ENCODE assay signal across 25 cellular contexts in the genomic region with DNA sequence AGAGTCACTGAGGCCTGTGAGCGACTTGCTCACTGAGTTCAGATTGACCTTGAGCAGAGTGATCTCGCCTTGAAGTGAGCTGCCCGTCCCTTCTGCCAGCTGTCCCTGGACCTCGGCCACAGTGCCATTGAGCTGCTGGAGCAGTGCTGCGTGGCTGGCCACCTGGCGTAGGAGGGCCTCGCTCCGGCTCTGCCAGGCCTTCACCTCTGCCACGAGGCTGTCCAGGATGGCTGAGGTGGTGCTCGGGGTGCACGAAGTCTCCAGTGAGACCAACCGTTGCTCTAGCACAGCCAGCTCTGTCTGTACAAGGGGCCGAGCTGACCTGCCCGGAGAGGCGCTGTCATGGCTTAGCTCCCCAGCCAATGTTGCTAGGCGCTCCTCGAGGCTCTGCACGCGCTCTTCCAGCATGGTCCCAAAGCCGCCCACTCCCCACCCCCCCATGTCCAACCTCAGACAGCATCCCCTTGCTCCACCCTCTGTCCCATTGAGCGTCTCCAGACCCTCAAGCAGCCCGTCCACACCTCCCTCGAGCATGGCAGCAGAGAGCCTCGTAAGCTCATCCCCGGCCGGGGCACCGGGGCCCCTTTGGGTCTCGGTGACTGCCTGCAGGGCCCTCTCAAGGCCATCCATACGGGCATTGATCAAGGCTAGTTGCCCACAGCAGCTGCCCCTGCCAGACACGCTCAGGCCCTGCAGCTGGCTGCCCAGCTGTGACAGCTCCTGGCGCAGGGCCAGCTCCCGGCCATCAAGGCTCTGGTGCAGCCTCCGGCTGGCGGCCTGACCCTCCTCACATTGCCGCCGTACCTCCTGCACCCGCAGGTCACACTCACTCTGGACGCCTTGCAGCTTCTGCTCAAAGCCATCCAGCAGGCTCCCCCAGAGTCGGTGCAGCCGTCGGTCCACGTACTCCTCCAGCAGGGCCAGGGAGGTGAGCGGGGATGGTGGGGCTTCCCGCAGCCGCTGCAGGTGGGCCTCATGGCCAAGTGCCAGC. TPM values are rescaled to one million over a fixed set of nuclear protein-coding genes. Genes with fewer than 3 reads are reported as not detected.
A peak's percentile ranks its signal among the peaks of the same experiment; 100 is the strongest.
DNase-seq lines count a peak whose midpoint lies in the region; ATAC-seq and TF ChIP-seq lines count a peak whose summit lies in the region.
"Had no signal": no experiment of that assay in that cellular context is flagged by ENCODE, and none has a peak within 500 bp of the region (broad histone marks: within the 10 kb centered on the region; RNA-seq: fewer than 3 reads in every experiment).

No MANE protein-coding gene starts in this region.

- DNase-seq in SK-N-SH (peak; percentile 85), RWPE2 (ENCODE audit: low spot score) (peak; percentile 87), left ventricle myocardium superior (peak; percentile 70), spleen (peak; percentile 64), NCI-H2227 (lab: John Stamatoyannopoulos, UW; ENCODE audit: unreplicated experiment) (no peak), HEK293T (ENCODE audit: extremely low spot score) (no peak)
- DNase-seq: activated B cell treated with CpG ODN at 0.5 μM for 24 hours; activated CD8-positive, alpha-beta T cell treated with anti-CD3 and anti-CD28 coated beads for 36 hours; activated T-cell treated with anti-CD3 and anti-CD28 coated beads, Interleukin-2, amount 50 U/mL, for 1 hour; amniotic stem cell; DMS153; mesendoderm; naive thymus-derived CD8-positive, alpha-beta T cell; ovary; PC-3; stimulated activated CD4-positive, alpha-beta T cell treated with anti-CD3 and anti-CD28 coated beads, Interleukin-1b, Interleukin-23, amount 100 ng/mL, for 48 hours; stimulated activated naive B cell treated with anti-CD40 and anti-IgM and Interleukin-4, amounts not matched to agents 10 μg/mL and 1 μg/mL and 100 μg/mL, for 72 hours; T-helper 9 cell; testis had no signal

- no peaks in the 10 kb centered on the region for H3K79me2 ChIP-seq in SK-N-SH (ENCODE audit: insufficient read depth)

- intact Hi-C loops in left ventricle myocardium superior (cut with micrococcal nuclease) (no loop called here), spleen (cut with DNase I; ENCODE audit: low total_unique reads) (no loop called here)

- H3K4me1 ChIP-seq in SK-N-SH (ENCODE audit: control insufficient read depth in 1 of 2, insufficient read depth in 2 of 2, low read depth in 1 of 2, low read length in 1 of 2), result peaks cover 0 to 13% of the 10 kb centered on the region in 2 experiments; a peak in 1 of 4 replicates
- H3K4me1 ChIP-seq in RWPE2 (ENCODE audit: insufficient read depth, poor library complexity, severe bottlenecking), result no peaks in the 10 kb centered on the region
- H3K4me1 ChIP-seq in spleen, result peaks cover 0 to 14% (median 7%) of the 10 kb centered on the region in 6 donors

- POLR2A ChIA-PET in SK-N-SH (lab: Yijun Ruan, JAX) (no interaction called here), HEK293T (lab: Yijun Ruan, JAX) (no interaction called here)

- no peak overlapping the region for H3K9ac ChIP-seq in SK-N-SH

- no peak for TF ChIP-seq RAD21 in SK-N-SH (IDR thresholded peaks at IDR 0.05; ENCODE audit: low read length)

- H3K9me2 ChIP-seq in SK-N-SH, result no peaks in the 10 kb centered on the region

- TF ChIP-seq CTCF in SK-N-SH (IDR thresholded peaks at IDR 0.05), result no peak
- no peak for TF ChIP-seq CTCF in RWPE2 (IDR thresholded peaks at IDR 0.05; ENCODE audit: poor library complexity, severe bottlenecking)
- TF ChIP-seq CTCF in spleen (IDR thresholded peaks at IDR 0.05 in 8 of 11, conservative IDR thresholded peaks at IDR 0.05 in 3 of 11), result no peak

- WGBS in SK-N-SH (ENCODE audit: low lambda C conversion rate), result 77% methylated on average over 26 of the region's 45 CpGs
- WGBS in spleen, 5 donors, result 79 to 85% (median 81%) methylated on average over 36 to 45 of the region's 45 CpGs

- H4K20me1 ChIP-seq in SK-N-SH (ENCODE audit: insufficient read depth), result no peaks in the 10 kb centered on the region

- H2AFZ ChIP-seq in SK-N-SH (ENCODE audit: low read depth), result no peak overlapping the region

- no peak overlapping the region for H3K4me2 ChIP-seq in SK-N-SH

- peaks cover 20% of the 10 kb centered on the region for H3K27me3 ChIP-seq in SK-N-SH (ENCODE audit: insufficient read depth)
- peaks cover 25% of the 10 kb centered on the region for H3K27me3 ChIP-seq in RWPE2 (ENCODE audit: insufficient read depth, poor library complexity, severe bottlenecking)
- H3K27me3 ChIP-seq in spleen (replicated peaks in 1 of 7), result peaks cover 0 to 37% (median 22%) of the 10 kb centered on the region in 7 donors
- H3K27me3 ChIP-seq: ovary, testis had no signal

- no peaks in the 10 kb centered on the region for H3K36me3 ChIP-seq in SK-N-SH (replicated peaks in 1 of 2; ENCODE audit: control insufficient read depth in 1 of 2, insufficient read depth in 2 of 2, low read length in 1 of 2)
- peaks cover 10% of the 10 kb centered on the region for H3K36me3 ChIP-seq in RWPE2 (ENCODE audit: low read depth)
- peaks cover 0 to 11% (median 0%) of the 10 kb centered on the region in 6 donors for H3K36me3 ChIP-seq in spleen
- H3K36me3 ChIP-seq: cardiac muscle cell, ovary had no signal

- H3F3A ChIP-seq in SK-N-SH (replicated peaks; ENCODE audit: insufficient read depth), result no peaks in the 10 kb centered on the region

- H3K27ac ChIP-seq in SK-N-SH (ENCODE audit: low read depth in 2 of 2, low read length in 1 of 2) (no peak overlapping the region), RWPE2 (ENCODE audit: poor library complexity, severe bottlenecking) (no peak overlapping the region), spleen (no peak overlapping the region)
- H3K27ac ChIP-seq: cardiac muscle cell, ovary, SK-N-MC, testis had no signal

- peak in 1 of 2 experiments; percentile 8; a peak in 1 of 4 replicates for TF ChIP-seq EP300 in SK-N-SH (IDR thresholded peaks at IDR 0.05; ENCODE audit: borderline replicate concordance in 1 of 2, low read depth in 1 of 2, low read length in 1 of 2)

- TF ChIP-seq POLR2A in spleen (IDR thresholded peaks at IDR 0.05), result no peak

- ATAC-seq in SK-N-SH treated with all-trans-retinoic acid at 6 μM for 48 hours (no peak), RWPE2 (ENCODE audit: low read depth) (no peak), left ventricle myocardium superior (peak; percentile 36), HG03108 (IDR thresholded peaks at IDR 0.05; ENCODE audit: unreplicated experiment) (no peak)
- ATAC-seq: activated CD8-positive, alpha-beta T cell treated with anti-CD3 and anti-CD28 coated beads for 36 hours; naive thymus-derived CD8-positive, alpha-beta T cell; PC-3; stimulated activated naive B cell treated with anti-CD40 and anti-IgM and Interleukin-4, amounts not matched to agents 10 μg/mL and 1 μg/mL and 100 μg/mL, for 72 hours had no signal

- no peaks in the 10 kb centered on the region for H3K9me3 ChIP-seq in SK-N-SH
- H3K9me3 ChIP-seq in RWPE2 (ENCODE audit: severe bottlenecking), result no peaks in the 10 kb centered on the region
- no peaks in the 10 kb centered on the region for H3K9me3 ChIP-seq in spleen
- H3K9me3 ChIP-seq: HAP-1, ovary, testis had no signal

- CTCF ChIA-PET in SK-N-SH (lab: Yijun Ruan, JAX) (interaction anchor here (1.2 to 8.1 kb wide), 2 partner anchors 22 to 49 kb away, joined by 5 to 55 read pairs; a partner anchor contains a TSS), HEK293T (lab: Yijun Ruan, JAX) (no interaction called here)

- H3K4me3 ChIP-seq in SK-N-SH (ENCODE audit: low read depth in 2 of 2, low read length in 1 of 2) (no peak overlapping the region), RWPE2 (ENCODE audit: severe bottlenecking) (no peak overlapping the region), spleen (no peak overlapping the region)
- H3K4me3 ChIP-seq: cardiac muscle cell, HAP-1, ovary, SK-N-MC, testis had no signal

TF ChIP-seq in SK-N-SH, 30 proteins besides CTCF, POLR2A, EP300 and RAD21 (continues in another document):
- TF ChIP-seq GABPA (IDR thresholded peaks at IDR 0.05; ENCODE audit: low read depth) (no peak), MXI1 (IDR thresholded peaks at IDR 0.05; ENCODE audit: low read depth, low read length) (peak; percentile 19; the same call in 1 of the 2 replicates), NFIC (IDR thresholded peaks at IDR 0.05; ENCODE audit: borderline replicate concordance) (no peak), POLR2AphosphoS5 (IDR thresholded peaks at IDR 0.05; ENCODE audit: low read depth, low read length) (no peak), NRF1 (IDR thresholded peaks at IDR 0.05; ENCODE audit: low read depth, low read length) (no peak)

TF ChIP-seq in SK-N-SH treated with all-trans-retinoic acid at 6 μM for 48 hours, 23 proteins besides CTCF, POLR2A, EP300 and RAD21 (continues in another document):
- no peak for TF ChIP-seq ZNF70 (CRISPR knock-in tag; IDR thresholded peaks at IDR 0.05)
- no peak for TF ChIP-seq ZNF565 (CRISPR knock-in tag; conservative IDR thresholded peaks at IDR 0.05; ENCODE audit: low read depth)

TF ChIP-seq in HEK293T, 16 proteins besides CTCF, POLR2A, EP300 and RAD21 (continues in another document):
- TF ChIP-seq L3MBTL2 (conservative IDR thresholded peaks at IDR 0.05) (no peak), CTBP1 (IDR thresholded peaks at IDR 0.05; ENCODE audit: borderline replicate concordance) (no peak), BHLHE40 (IDR thresholded peaks at IDR 0.05; ENCODE audit: borderline replicate concordance) (no peak), SUZ12 (IDR thresholded peaks at IDR 0.05) (no peak), ZNF384 (IDR thresholded peaks at IDR 0.05) (no peak)

RNA-seq across cellular contexts. Expression of a gene that starts 4.6 kb away (rescaled TPM):
- polyA plus RNA-seq in SK-N-SH (2012; rRNA removed) (0.02 and 0.08 TPM in 2 replicates), spleen (under 1 TPM; 0.03 to 0.32 (median 0.07) TPM)
- polyA plus RNA-seq in SK-N-SH (2012; cell fraction: cytosol; rRNA removed), result 0.04 and 0.09 TPM in 2 replicates
- polyA plus RNA-seq in SK-N-SH (2012; cell fraction: nucleus; rRNA removed), result 0.02 TPM in 2 replicates
- total RNA-seq in left ventricle myocardium superior (4.3 TPM), spleen (not detected)
- total RNA-seq: activated B cell treated with CpG ODN at 0.5 μM for 24 hours; activated CD8-positive, alpha-beta T cell treated with anti-CD3 and anti-CD28 coated beads for 36 hours; naive thymus-derived CD8-positive, alpha-beta T cell; PC-3 had no signal
- polyA plus RNA-seq: keratinocyte had no signal

RNA-seq across cellular contexts. Expression of a gene that starts 21.4 kb away (rescaled TPM):
- 0.21 and 0.34 TPM in 2 replicates for polyA plus RNA-seq in SK-N-SH (2012; rRNA removed)
- polyA plus RNA-seq in SK-N-SH (2012; cell fraction: cytosol; rRNA removed), result 0.05 and 0.09 TPM in 2 replicates
- polyA plus RNA-seq in SK-N-SH (2012; cell fraction: nucleus; rRNA removed), result 1.8 and 1.9 TPM in 2 replicates
- total RNA-seq in left ventricle myocardium superior, result 22.9 TPM
- total RNA-seq in spleen, result 1 to 10 TPM; 2.5 to 9.6 (median 4.4) TPM
- 1 to 10 TPM; 2.7 to 8.9 (median 4.1) TPM for polyA plus RNA-seq in spleen

RNA-seq across cellular contexts. Expression of a gene that starts 44.5 kb away (rescaled TPM):
- polyA plus RNA-seq in SK-N-SH (2012; rRNA removed) (6.0 and 6.9 TPM in 2 replicates), spleen (1 to 10 TPM; 1.6 to 3.2 (median 2.6) TPM)
- polyA plus RNA-seq in SK-N-SH (2012; cell fraction: cytosol; rRNA removed), result 5.7 and 6.2 TPM in 2 replicates
- polyA plus RNA-seq in SK-N-SH (2012; cell fraction: nucleus; rRNA removed), result 9.9 and 11.4 TPM in 2 replicates
- total RNA-seq in left ventricle myocardium superior (37.8 TPM), spleen (10 to 100 TPM in 6 of 7 donors, 1 to 10 TPM in 1; 7.5 to 26.7 (median 19.5) TPM)

Comparison
In these comparisons a context has a peak if more than half of its experiments do, and no peak if none do; other contexts are left out.
1. DNase-seq: peak in SK-N-SH (single experiment), RWPE2 (single experiment), left ventricle myocardium superior (single experiment) and spleen (single experiment); none in NCI-H2227 (single experiment) and HEK293T (single experiment).